ENCODE assay signal across 25 cellular contexts in the genomic region with DNA sequence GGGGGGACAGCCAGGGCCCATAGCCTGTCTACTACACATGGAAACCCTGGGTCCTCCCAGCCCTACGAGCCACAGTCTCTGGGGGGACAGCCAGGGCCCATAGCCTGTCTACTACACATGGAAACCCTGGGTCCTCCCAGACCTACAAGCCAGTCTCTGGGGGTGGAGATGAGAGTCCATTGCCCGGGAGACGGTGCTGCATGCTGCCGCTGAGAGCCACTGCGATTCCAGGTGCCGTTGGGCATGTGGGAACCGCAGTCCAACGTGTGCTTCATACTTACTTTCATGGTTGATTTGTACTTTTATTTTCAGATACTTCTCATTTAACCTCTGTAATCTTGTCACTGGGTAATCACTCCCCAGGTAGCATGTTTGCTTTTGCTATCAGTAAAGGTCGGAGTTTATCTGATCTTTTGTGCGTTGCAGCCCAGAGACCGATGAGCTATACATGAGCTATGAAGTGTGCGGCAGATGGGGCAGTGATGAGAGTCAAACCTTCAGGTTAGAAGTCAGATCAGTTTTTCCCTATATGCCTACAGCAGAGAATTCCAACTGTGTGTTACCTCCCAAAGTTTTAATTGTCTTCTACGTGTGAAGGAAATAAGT. TPM values are rescaled to one million over a fixed set of nuclear protein-coding genes. Genes with fewer than 3 reads are reported as not detected.
"Had no signal": no experiment of that assay in that cellular context is flagged by ENCODE, and none has a peak within 500 bp of the region (broad histone marks: within the 10 kb centered on the region; RNA-seq: fewer than 3 reads in every experiment).

No MANE protein-coding gene starts in this region.

- H3K27me3 Mint-ChIP-seq: stimulated activated memory B cell treated with anti-CD40 and anti-IgM and Interleukin-4, amounts not matched to agents 10 μg/mL and 1 μg/mL and 100 μg/mL, for 72 hours had no signal

- H3K4me3 Mint-ChIP-seq: naive thymus-derived CD8-positive, alpha-beta T cell; stimulated activated memory B cell treated with anti-CD40 and anti-IgM and Interleukin-4, amounts not matched to agents 10 μg/mL and 1 μg/mL and 100 μg/mL, for 72 hours; stimulated activated naive CD8-positive, alpha-beta T cell treated with anti-CD3 and anti-CD28 coated beads, Interleukin-15, Interleukin-2, amounts not matched to agents 100 ng/mL and 50 ng/mL, for 24 hours had no signal

- ATAC-seq: gastrocnemius medialis; heart right ventricle; naive thymus-derived CD8-positive, alpha-beta T cell; psoas muscle; stimulated activated memory B cell treated with anti-CD40 and anti-IgM and Interleukin-4, amounts not matched to agents 10 μg/mL and 1 μg/mL and 100 μg/mL, for 72 hours; upper lobe of right lung had no signal

- H3K36me3 ChIP-seq: esophagus muscularis mucosa, gastrocnemius medialis, heart right ventricle, left ventricle myocardium inferior, neutrophil, right lobe of liver, spleen, tibial artery, upper lobe of right lung, vagina had no signal

- H3K9me3 Mint-ChIP-seq: naive thymus-derived CD8-positive, alpha-beta T cell; stimulated activated memory B cell treated with anti-CD40 and anti-IgM and Interleukin-4, amounts not matched to agents 10 μg/mL and 1 μg/mL and 100 μg/mL, for 72 hours; stimulated activated naive CD8-positive, alpha-beta T cell treated with anti-CD3 and anti-CD28 coated beads, Interleukin-15, Interleukin-2, amounts not matched to agents 100 ng/mL and 50 ng/mL, for 24 hours had no signal

- H3K27ac ChIP-seq: esophagus muscularis mucosa, gastrocnemius medialis, heart right ventricle, left ventricle myocardium inferior, neutrophil, psoas muscle, right lobe of liver, spleen, tibial artery, upper lobe of right lung, vagina had no signal

- H3K4me3 ChIP-seq: esophagus muscularis mucosa, gastrocnemius medialis, heart right ventricle, left ventricle myocardium inferior, lung, psoas muscle, right lobe of liver, spleen, tibial artery, upper lobe of right lung, vagina had no signal

- H3K9me3 ChIP-seq: esophagus muscularis mucosa, gastrocnemius medialis, heart right ventricle, left ventricle myocardium inferior, neutrophil, psoas muscle, right lobe of liver, spleen, tibial artery, upper lobe of right lung, vagina had no signal

- H3K36me3 Mint-ChIP-seq: naive thymus-derived CD8-positive, alpha-beta T cell; stimulated activated memory B cell treated with anti-CD40 and anti-IgM and Interleukin-4, amounts not matched to agents 10 μg/mL and 1 μg/mL and 100 μg/mL, for 72 hours had no signal

- H3K4me1 ChIP-seq: gastrocnemius medialis, psoas muscle, right lobe of liver, spleen, vagina had no signal

- DNase-seq: effector memory CD4-positive, alpha-beta T cell; gastrocnemius medialis; heart right ventricle; hypothalamus; islet precursor cell; left ventricle myocardium inferior; mesendoderm; naive thymus-derived CD8-positive, alpha-beta T cell; psoas muscle; retina; right lobe of liver; spleen; stimulated activated CD4-positive, alpha-beta T cell treated with anti-CD3 and anti-CD28 coated beads, Interleukin-15, amount 100 ng/mL, for 24 hours; stimulated activated CD4-positive, alpha-beta T cell treated with anti-CD3 and anti-CD28 coated beads, Interleukin-1b, Interleukin-23, amount 100 ng/mL, for 48 hours; stimulated activated CD4-positive, alpha-beta T cell treated with anti-CD3 and anti-CD28 coated beads, Interleukin-4, amount 100 ng/mL, for 24 hours; tibial artery; upper lobe of right lung had no signal

- H3K27me3 ChIP-seq: esophagus muscularis mucosa, gastrocnemius medialis, neutrophil, right lobe of liver, tibial artery, upper lobe of right lung, vagina had no signal

- H3K4me1 Mint-ChIP-seq: naive thymus-derived CD8-positive, alpha-beta T cell; stimulated activated memory B cell treated with anti-CD40 and anti-IgM and Interleukin-4, amounts not matched to agents 10 μg/mL and 1 μg/mL and 100 μg/mL, for 72 hours had no signal

- H3K27ac Mint-ChIP-seq: naive thymus-derived CD8-positive, alpha-beta T cell; stimulated activated memory B cell treated with anti-CD40 and anti-IgM and Interleukin-4, amounts not matched to agents 10 μg/mL and 1 μg/mL and 100 μg/mL, for 72 hours; stimulated activated naive CD8-positive, alpha-beta T cell treated with anti-CD3 and anti-CD28 coated beads, Interleukin-15, Interleukin-2, amounts not matched to agents 100 ng/mL and 50 ng/mL, for 24 hours had no signal

RNA-seq across cellular contexts. Expression of gene SMOC2, which starts 58.2 kb away (rescaled TPM):
- total RNA-seq: fibroblast of villous mesenchyme; mononuclear cell; naive thymus-derived CD8-positive, alpha-beta T cell had no signal
- polyA plus RNA-seq: naive thymus-derived CD8-positive, alpha-beta T cell had no signal
